ENCODE assay signal across 21 cellular contexts in the genomic region with DNA sequence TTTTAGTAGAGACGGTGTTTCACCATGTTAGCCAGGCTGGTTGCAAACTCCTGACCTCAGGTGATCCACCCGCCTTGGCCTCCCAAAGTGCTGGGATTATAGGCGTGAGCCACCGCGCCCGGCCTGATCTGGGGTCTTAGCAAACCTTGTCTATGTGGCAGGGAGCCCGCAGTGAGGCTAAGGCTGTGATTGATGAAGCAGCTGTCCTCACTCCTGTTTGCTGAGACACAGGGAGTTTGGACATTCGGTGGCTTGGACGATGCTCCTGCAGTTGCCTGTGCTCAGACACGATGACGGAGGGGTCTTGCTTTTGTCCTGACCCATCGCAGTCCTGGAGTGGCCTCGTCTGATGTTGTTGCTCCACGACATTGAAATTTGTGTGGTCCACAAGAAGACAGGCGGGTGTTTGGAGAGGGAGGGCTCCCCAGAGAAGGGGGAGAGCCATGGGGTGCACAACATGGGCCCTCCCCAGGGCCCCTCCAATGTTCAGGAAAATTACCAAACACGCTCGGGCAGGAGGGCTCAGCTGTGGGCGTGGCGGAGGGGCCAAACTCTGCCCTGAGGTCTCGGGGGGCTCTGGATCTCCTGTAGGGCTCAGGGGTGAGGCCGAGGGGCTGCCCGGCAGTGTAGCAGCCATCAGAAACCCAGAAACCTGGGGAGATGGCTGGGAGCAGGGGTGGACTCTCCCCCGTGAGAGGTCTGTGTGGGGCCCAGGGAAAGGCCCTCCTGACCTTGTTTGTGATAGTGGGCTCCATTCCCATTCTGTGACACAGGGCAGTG.
"Had no signal": no experiment of that assay in that cellular context is flagged by ENCODE, and none has a peak within 500 bp of the region (broad histone marks: within the 10 kb centered on the region; RNA-seq: fewer than 3 reads in every experiment).

No MANE protein-coding gene starts in this region.

- H3K36me3 Mint-ChIP-seq: activated CD8-positive, alpha-beta memory T cell treated with anti-CD3 and anti-CD28 coated beads, Interleukin-2, amount 10 ng/mL, durations not matched to agents 7 days and 5 days; brain; WTC11 had no signal

- H3K9me3 Mint-ChIP-seq: activated T-helper 17 cell treated with anti-CD3 and anti-CD28 coated beads, Interleukin-2, amount 50 U/mL, for 72 hours; endodermal cell; neural crest cell; WTC11 had no signal

- H3K27me3 ChIP-seq: colonic mucosa, pancreas, spleen had no signal

- H3K4me3 ChIP-seq: colonic mucosa, lung, pancreas, spleen, tibial artery had no signal

- H3K4me1 ChIP-seq: foreskin keratinocyte, pancreas had no signal

- H3K36me3 ChIP-seq: colonic mucosa, pancreas, spleen, tibial artery had no signal

- H3K27me3 Mint-ChIP-seq: activated CD4-positive, alpha-beta T cell treated with anti-CD3 and anti-CD28 coated beads for 36 hours; activated T-helper 17 cell treated with anti-CD3 and anti-CD28 coated beads, Interleukin-2, amount 50 U/mL, for 72 hours had no signal

- H3K27ac Mint-ChIP-seq: activated CD4-positive, alpha-beta T cell treated with anti-CD3 and anti-CD28 coated beads for 36 hours; activated CD8-positive, alpha-beta memory T cell treated with anti-CD3 and anti-CD28 coated beads, Interleukin-2, amount 10 ng/mL, durations not matched to agents 7 days and 5 days; activated T-helper 17 cell treated with anti-CD3 and anti-CD28 coated beads, Interleukin-2, amount 50 U/mL, for 72 hours; endodermal cell; WTC11 had no signal

- H3K9me3 ChIP-seq: colonic mucosa, pancreas, spleen, tibial artery had no signal

- H3K4me3 Mint-ChIP-seq: activated CD4-positive, alpha-beta T cell treated with anti-CD3 and anti-CD28 coated beads for 36 hours; activated CD8-positive, alpha-beta memory T cell treated with anti-CD3 and anti-CD28 coated beads, Interleukin-2, amount 10 ng/mL, durations not matched to agents 7 days and 5 days; activated T-helper 17 cell treated with anti-CD3 and anti-CD28 coated beads, Interleukin-2, amount 50 U/mL, for 72 hours; brain; endodermal cell; neural crest cell had no signal

- H3K27ac ChIP-seq: colonic mucosa, foreskin keratinocyte, pancreas, spleen, tibial artery had no signal

- DNase-seq: activated CD4-positive, alpha-beta T cell treated with anti-CD3 and anti-CD28 coated beads for 36 hours; activated CD4-positive, alpha-beta T cell treated with anti-CD3 and anti-CD28 coated beads, Interleukin-2, amount 50 U/mL, for 48 hours; activated CD8-positive, alpha-beta memory T cell treated with anti-CD3 and anti-CD28 coated beads, Interleukin-2, amount 10 ng/mL, durations not matched to agents 7 days and 5 days; activated naive CD4-positive, alpha-beta T cell; central memory CD4-positive, alpha-beta T cell; colonic mucosa; foreskin keratinocyte; midbrain; pancreas; spleen; stimulated activated CD8-positive, alpha-beta memory T cell treated with anti-CD3 and anti-CD28 coated beads, Interleukin-4, amount 100 ng/mL, for 48 hours; stimulated activated naive CD4-positive, alpha-beta T cell treated with Interleukin-2 at 50 U/mL for 16 hours; tibial artery had no signal

- FAIRE-seq: keratinocyte, pancreas, TTC549 had no signal
